1 cellular context compared by ENCODE assay signal in the genomic region with DNA sequence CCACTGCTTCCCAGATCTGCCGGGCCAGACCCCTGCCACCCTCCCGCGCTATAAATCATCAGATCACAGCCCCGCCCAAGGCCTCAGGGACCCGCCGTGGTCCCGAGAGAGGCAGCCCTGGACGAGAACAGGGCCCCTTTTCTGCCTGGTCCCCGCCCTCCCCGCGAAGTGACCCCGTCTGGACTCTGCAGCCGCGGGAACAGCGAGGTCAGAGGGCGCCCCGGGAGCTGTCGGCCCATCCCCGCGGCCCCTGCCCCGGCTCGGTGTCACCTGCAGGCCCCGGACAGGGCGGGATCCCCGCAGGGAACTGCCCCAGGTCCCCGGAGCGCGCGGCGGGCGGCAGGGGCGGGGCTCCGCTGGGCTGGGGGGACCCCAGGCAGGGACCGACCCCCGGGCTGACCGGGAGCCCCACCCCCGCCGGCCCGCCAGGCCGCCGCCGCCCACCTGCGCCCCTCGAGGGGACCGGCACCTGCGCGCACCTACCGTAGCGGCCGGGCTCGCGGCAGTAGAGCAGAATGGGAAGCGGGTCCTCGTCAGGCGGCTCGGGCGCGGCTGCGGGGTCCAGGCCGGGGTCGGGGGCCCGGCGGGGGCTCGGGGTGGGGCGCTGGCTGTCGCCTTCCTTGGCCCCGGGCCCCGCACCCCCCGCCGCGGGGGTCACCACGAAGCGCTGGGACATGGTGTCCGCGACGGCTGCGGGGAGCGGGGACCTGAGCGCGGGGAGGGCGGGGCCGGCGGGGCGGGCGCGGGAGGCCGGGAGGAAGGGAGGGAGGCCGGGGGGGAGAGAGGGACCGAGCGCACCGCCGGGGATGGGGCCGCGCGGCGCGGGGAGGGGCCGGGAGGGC.
TF ChIP-seq lines count a peak whose summit lies in the region.

No MANE protein-coding gene starts in this region.

TF ChIP-seq in HepG2, 621 proteins besides CTCF, POLR2A, EP300 and RAD21 (continued from another document and continues in another):
- TF ChIP-seq, protein P1, sequence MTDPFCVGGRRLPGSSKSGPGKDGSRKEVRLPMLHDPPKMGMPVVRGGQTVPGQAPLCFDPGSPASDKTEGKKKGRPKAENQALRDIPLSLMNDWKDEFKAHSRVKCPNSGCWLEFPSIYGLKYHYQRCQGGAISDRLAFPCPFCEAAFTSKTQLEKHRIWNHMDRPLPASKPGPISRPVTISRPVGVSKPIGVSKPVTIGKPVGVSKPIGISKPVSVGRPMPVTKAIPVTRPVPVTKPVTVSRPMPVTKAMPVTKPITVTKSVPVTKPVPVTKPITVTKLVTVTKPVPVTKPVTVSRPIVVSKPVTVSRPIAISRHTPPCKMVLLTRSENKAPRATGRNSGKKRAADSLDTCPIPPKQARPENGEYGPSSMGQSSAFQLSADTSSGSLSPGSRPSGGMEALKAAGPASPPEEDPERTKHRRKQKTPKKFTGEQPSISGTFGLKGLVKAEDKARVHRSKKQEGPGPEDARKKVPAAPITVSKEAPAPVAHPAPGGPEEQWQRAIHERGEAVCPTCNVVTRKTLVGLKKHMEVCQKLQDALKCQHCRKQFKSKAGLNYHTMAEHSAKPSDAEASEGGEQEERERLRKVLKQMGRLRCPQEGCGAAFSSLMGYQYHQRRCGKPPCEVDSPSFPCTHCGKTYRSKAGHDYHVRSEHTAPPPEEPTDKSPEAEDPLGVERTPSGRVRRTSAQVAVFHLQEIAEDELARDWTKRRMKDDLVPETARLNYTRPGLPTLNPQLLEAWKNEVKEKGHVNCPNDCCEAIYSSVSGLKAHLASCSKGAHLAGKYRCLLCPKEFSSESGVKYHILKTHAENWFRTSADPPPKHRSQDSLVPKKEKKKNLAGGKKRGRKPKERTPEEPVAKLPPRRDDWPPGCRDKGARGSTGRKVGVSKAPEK (CRISPR knock-in tag; IDR thresholded peaks at IDR 0.05; ENCODE audit: borderline replicate concordance): no peak
- TF ChIP-seq, protein P2, sequence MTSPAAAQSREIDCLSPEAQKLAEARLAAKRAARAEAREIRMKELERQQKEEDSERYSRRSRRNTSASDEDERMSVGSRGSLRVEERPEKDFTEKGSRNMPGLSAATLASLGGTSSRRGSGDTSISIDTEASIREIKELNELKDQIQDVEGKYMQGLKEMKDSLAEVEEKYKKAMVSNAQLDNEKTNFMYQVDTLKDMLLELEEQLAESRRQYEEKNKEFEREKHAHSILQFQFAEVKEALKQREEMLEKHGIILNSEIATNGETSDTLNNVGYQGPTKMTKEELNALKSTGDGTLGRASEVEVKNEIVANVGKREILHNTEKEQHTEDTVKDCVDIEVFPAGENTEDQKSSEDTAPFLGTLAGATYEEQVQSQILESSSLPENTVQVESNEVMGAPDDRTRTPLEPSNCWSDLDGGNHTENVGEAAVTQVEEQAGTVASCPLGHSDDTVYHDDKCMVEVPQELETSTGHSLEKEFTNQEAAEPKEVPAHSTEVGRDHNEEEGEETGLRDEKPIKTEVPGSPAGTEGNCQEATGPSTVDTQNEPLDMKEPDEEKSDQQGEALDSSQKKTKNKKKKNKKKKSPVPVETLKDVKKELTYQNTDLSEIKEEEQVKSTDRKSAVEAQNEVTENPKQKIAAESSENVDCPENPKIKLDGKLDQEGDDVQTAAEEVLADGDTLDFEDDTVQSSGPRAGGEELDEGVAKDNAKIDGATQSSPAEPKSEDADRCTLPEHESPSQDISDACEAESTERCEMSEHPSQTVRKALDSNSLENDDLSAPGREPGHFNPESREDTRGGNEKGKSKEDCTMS (CRISPR knock-in tag; conservative IDR thresholded peaks at IDR 0.05): no peak
- no peak for TF ChIP-seq ZNF749 (CRISPR knock-in tag; IDR thresholded peaks at IDR 0.05; ENCODE audit: borderline replicate concordance)
- no peak for TF ChIP-seq PPARG (CRISPR knock-in tag; conservative IDR thresholded peaks at IDR 0.05)
- no peak for TF ChIP-seq NFE2L1 (CRISPR knock-in tag; IDR thresholded peaks at IDR 0.05; ENCODE audit: borderline replicate concordance)
- no peak for TF ChIP-seq ZNF460 (CRISPR knock-in tag; IDR thresholded peaks at IDR 0.05; ENCODE audit: borderline replicate concordance)
- TF ChIP-seq, protein P3, sequence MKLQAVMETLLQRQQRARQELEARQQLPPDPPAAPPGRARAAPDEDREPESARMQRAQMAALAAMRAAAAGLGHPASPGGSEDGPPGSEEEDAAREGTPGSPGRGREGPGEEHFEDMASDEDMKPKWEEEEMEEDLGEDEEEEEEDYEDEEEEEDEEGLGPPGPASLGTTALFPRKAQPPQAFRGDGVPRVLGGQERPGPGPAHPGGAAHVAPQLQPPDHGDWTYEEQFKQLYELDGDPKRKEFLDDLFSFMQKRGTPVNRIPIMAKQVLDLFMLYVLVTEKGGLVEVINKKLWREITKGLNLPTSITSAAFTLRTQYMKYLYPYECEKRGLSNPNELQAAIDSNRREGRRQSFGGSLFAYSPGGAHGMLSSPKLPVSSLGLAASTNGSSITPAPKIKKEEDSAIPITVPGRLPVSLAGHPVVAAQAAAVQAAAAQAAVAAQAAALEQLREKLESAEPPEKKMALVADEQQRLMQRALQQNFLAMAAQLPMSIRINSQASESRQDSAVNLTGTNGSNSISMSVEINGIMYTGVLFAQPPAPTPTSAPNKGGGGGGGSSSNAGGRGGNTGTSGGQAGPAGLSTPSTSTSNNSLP (IDR thresholded peaks at IDR 0.05; ENCODE audit: low read depth, low read length): no peak
- TF ChIP-seq, protein P4, sequence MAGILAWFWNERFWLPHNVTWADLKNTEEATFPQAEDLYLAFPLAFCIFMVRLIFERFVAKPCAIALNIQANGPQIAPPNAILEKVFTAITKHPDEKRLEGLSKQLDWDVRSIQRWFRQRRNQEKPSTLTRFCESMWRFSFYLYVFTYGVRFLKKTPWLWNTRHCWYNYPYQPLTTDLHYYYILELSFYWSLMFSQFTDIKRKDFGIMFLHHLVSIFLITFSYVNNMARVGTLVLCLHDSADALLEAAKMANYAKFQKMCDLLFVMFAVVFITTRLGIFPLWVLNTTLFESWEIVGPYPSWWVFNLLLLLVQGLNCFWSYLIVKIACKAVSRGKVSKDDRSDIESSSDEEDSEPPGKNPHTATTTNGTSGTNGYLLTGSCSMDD (CRISPR knock-in tag; IDR thresholded peaks at IDR 0.05): no peak
- TF ChIP-seq ZNF282 (IDR thresholded peaks at IDR 0.05; ENCODE audit: partially characterized antibody): no peak
- no peak for TF ChIP-seq NR2F6 (IDR thresholded peaks at IDR 0.05)
- peak; percentile 65 for TF ChIP-seq NR2F6 (CRISPR knock-in tag; IDR thresholded peaks at IDR 0.05)
- TF ChIP-seq ESRRA (CRISPR knock-in tag; IDR thresholded peaks at IDR 0.05; ENCODE audit: low read depth): 0 out of 2 replicates have a peak, but pooled peaks have one; percentile 42
- TF ChIP-seq ZNF230 (CRISPR knock-in tag; IDR thresholded peaks at IDR 0.05): no peak
- TF ChIP-seq, protein P5, sequence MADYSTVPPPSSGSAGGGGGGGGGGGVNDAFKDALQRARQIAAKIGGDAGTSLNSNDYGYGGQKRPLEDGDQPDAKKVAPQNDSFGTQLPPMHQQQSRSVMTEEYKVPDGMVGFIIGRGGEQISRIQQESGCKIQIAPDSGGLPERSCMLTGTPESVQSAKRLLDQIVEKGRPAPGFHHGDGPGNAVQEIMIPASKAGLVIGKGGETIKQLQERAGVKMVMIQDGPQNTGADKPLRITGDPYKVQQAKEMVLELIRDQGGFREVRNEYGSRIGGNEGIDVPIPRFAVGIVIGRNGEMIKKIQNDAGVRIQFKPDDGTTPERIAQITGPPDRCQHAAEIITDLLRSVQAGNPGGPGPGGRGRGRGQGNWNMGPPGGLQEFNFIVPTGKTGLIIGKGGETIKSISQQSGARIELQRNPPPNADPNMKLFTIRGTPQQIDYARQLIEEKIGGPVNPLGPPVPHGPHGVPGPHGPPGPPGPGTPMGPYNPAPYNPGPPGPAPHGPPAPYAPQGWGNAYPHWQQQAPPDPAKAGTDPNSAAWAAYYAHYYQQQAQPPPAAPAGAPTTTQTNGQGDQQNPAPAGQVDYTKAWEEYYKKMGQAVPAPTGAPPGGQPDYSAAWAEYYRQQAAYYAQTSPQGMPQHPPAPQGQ (CRISPR knock-in tag; IDR thresholded peaks at IDR 0.05; ENCODE audit: borderline replicate concordance): no peak
- TF ChIP-seq CENPT (CRISPR knock-in tag; IDR thresholded peaks at IDR 0.05; ENCODE audit: low read depth): no peak
- TF ChIP-seq, protein P6, sequence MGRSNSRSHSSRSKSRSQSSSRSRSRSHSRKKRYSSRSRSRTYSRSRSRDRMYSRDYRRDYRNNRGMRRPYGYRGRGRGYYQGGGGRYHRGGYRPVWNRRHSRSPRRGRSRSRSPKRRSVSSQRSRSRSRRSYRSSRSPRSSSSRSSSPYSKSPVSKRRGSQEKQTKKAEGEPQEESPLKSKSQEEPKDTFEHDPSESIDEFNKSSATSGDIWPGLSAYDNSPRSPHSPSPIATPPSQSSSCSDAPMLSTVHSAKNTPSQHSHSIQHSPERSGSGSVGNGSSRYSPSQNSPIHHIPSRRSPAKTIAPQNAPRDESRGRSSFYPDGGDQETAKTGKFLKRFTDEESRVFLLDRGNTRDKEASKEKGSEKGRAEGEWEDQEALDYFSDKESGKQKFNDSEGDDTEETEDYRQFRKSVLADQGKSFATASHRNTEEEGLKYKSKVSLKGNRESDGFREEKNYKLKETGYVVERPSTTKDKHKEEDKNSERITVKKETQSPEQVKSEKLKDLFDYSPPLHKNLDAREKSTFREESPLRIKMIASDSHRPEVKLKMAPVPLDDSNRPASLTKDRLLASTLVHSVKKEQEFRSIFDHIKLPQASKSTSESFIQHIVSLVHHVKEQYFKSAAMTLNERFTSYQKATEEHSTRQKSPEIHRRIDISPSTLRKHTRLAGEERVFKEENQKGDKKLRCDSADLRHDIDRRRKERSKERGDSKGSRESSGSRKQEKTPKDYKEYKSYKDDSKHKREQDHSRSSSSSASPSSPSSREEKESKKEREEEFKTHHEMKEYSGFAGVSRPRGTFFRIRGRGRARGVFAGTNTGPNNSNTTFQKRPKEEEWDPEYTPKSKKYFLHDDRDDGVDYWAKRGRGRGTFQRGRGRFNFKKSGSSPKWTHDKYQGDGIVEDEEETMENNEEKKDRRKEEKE (IDR thresholded peaks at IDR 0.05): no peak
- TF ChIP-seq, protein P7, sequence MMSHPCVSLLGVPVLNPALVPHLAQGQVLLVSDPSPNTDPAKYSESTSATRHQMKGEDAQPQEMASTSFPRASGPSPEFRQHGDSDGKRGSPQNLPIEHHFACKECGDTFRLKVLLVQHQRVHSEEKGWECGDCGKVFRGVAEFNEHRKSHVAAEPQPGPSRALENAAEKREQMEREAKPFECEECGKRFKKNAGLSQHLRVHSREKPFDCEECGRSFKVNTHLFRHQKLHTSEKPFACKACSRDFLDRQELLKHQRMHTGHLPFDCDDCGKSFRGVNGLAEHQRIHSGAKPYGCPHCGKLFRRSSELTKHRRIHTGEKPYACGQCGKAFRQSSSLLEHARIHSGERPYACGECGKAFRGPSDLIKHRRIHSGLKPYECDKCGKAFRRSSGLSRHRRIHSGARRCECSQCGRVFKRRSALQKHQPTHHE (CRISPR knock-in tag; IDR thresholded peaks at IDR 0.05; ENCODE audit: borderline replicate concordance): no peak
- TF ChIP-seq MZF1 (CRISPR knock-in tag; IDR thresholded peaks at IDR 0.05; ENCODE audit: borderline replicate concordance): no peak
- no peak for TF ChIP-seq NCOA2 (CRISPR knock-in tag; IDR thresholded peaks at IDR 0.05)
- TF ChIP-seq DNMT1 (CRISPR knock-in tag; IDR thresholded peaks at IDR 0.05): no peak
- TF ChIP-seq ZNF160 (CRISPR knock-in tag; IDR thresholded peaks at IDR 0.05): no peak
- TF ChIP-seq KAT7 (CRISPR knock-in tag; IDR thresholded peaks at IDR 0.05; ENCODE audit: borderline replicate concordance): no peak
- TF ChIP-seq HMG20B (CRISPR knock-in tag; conservative IDR thresholded peaks at IDR 0.05): no peak
- no peak for TF ChIP-seq ZNF180 (CRISPR knock-in tag; IDR thresholded peaks at IDR 0.05; ENCODE audit: borderline replicate concordance, low read depth)
- TF ChIP-seq RFX3 (CRISPR knock-in tag; IDR thresholded peaks at IDR 0.05): no peak
- TF ChIP-seq RBM39 (IDR thresholded peaks at IDR 0.05; ENCODE audit: low read depth, low read length, poor library complexity, severe bottlenecking): no peak
- no peak for TF ChIP-seq TP53 (CRISPR knock-in tag; conservative IDR thresholded peaks at IDR 0.05)
- TF ChIP-seq, protein P8, sequence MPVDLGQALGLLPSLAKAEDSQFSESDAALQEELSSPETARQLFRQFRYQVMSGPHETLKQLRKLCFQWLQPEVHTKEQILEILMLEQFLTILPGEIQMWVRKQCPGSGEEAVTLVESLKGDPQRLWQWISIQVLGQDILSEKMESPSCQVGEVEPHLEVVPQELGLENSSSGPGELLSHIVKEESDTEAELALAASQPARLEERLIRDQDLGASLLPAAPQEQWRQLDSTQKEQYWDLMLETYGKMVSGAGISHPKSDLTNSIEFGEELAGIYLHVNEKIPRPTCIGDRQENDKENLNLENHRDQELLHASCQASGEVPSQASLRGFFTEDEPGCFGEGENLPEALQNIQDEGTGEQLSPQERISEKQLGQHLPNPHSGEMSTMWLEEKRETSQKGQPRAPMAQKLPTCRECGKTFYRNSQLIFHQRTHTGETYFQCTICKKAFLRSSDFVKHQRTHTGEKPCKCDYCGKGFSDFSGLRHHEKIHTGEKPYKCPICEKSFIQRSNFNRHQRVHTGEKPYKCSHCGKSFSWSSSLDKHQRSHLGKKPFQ (CRISPR knock-in tag; IDR thresholded peaks at IDR 0.05; ENCODE audit: insufficient replicate concordance): no peak
- TF ChIP-seq ZNF331 (CRISPR knock-in tag; IDR thresholded peaks at IDR 0.05): no peak
- TF ChIP-seq, protein P9, sequence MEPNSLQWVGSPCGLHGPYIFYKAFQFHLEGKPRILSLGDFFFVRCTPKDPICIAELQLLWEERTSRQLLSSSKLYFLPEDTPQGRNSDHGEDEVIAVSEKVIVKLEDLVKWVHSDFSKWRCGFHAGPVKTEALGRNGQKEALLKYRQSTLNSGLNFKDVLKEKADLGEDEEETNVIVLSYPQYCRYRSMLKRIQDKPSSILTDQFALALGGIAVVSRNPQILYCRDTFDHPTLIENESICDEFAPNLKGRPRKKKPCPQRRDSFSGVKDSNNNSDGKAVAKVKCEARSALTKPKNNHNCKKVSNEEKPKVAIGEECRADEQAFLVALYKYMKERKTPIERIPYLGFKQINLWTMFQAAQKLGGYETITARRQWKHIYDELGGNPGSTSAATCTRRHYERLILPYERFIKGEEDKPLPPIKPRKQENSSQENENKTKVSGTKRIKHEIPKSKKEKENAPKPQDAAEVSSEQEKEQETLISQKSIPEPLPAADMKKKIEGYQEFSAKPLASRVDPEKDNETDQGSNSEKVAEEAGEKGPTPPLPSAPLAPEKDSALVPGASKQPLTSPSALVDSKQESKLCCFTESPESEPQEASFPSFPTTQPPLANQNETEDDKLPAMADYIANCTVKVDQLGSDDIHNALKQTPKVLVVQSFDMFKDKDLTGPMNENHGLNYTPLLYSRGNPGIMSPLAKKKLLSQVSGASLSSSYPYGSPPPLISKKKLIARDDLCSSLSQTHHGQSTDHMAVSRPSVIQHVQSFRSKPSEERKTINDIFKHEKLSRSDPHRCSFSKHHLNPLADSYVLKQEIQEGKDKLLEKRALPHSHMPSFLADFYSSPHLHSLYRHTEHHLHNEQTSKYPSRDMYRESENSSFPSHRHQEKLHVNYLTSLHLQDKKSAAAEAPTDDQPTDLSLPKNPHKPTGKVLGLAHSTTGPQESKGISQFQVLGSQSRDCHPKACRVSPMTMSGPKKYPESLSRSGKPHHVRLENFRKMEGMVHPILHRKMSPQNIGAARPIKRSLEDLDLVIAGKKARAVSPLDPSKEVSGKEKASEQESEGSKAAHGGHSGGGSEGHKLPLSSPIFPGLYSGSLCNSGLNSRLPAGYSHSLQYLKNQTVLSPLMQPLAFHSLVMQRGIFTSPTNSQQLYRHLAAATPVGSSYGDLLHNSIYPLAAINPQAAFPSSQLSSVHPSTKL (CRISPR knock-in tag; IDR thresholded peaks at IDR 0.05): no peak
- 0 out of 2 replicates have a peak, but pooled peaks have one; percentile 31 for TF ChIP-seq SPEN (CRISPR knock-in tag; IDR thresholded peaks at IDR 0.05; ENCODE audit: low read depth)
- 0 out of 2 replicates have a peak, but pooled peaks have one; percentile 31 for TF ChIP-seq RARA (CRISPR knock-in tag; IDR thresholded peaks at IDR 0.05)
